ENCODE assay signal across 2 cellular contexts in the genomic region with DNA sequence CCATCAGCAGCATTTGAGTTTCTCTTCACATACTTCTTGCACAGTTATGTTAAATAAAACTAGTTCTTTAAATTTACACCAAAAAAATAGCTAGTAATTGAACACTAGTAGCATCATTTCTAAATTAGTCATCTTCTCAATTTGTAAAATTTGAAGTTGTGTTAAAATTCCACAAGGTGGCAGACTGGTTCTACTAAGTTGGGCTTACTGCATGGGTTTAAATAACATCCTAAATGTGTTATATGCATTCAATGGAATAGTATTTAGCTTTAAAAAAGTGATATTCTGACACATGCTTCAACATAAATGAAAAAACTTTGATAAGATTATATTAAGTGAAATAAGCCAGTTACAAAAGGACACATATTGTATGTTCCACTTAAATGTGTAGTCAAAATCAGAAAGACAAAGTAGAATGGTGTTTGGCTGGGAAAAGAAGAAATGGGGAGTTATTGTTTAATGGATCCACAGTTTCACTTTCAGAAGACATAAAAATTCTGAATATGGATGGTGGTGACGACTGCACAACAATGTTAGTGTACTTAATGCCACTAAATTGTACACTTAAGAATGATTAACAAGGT.
TF ChIP-seq lines count a peak whose summit lies in the region.

No MANE protein-coding gene starts in this region.

TF ChIP-seq in HCT116, 20 proteins besides CTCF, POLR2A, EP300 and RAD21:
- no peak for TF ChIP-seq POLR2AphosphoS5 (IDR thresholded peaks at IDR 0.05; ENCODE audit: low read depth, low read length)
- TF ChIP-seq, protein P1, sequence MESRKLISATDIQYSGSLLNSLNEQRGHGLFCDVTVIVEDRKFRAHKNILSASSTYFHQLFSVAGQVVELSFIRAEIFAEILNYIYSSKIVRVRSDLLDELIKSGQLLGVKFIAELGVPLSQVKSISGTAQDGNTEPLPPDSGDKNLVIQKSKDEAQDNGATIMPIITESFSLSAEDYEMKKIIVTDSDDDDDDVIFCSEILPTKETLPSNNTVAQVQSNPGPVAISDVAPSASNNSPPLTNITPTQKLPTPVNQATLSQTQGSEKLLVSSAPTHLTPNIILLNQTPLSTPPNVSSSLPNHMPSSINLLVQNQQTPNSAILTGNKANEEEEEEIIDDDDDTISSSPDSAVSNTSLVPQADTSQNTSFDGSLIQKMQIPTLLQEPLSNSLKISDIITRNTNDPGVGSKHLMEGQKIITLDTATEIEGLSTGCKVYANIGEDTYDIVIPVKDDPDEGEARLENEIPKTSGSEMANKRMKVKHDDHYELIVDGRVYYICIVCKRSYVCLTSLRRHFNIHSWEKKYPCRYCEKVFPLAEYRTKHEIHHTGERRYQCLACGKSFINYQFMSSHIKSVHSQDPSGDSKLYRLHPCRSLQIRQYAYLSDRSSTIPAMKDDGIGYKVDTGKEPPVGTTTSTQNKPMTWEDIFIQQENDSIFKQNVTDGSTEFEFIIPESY (IDR thresholded peaks at IDR 0.05; ENCODE audit: extremely low read depth, insufficient replicate concordance, low read length) = no peak
- no peak for TF ChIP-seq EZH2 (IDR thresholded peaks at IDR 0.05)
- no peak for TF ChIP-seq EZH2phosphoT487 (IDR thresholded peaks at IDR 0.05; ENCODE audit: borderline replicate concordance)
- TF ChIP-seq SP1 (IDR thresholded peaks at IDR 0.05; ENCODE audit: low read depth) = no peak
- no peak; the same call in 1 of the 2 replicates for TF ChIP-seq CEBPB (IDR thresholded peaks at IDR 0.05; ENCODE audit: low read depth)
- no peak for TF ChIP-seq JUND (IDR thresholded peaks at IDR 0.05)
- TF ChIP-seq, protein P2, sequence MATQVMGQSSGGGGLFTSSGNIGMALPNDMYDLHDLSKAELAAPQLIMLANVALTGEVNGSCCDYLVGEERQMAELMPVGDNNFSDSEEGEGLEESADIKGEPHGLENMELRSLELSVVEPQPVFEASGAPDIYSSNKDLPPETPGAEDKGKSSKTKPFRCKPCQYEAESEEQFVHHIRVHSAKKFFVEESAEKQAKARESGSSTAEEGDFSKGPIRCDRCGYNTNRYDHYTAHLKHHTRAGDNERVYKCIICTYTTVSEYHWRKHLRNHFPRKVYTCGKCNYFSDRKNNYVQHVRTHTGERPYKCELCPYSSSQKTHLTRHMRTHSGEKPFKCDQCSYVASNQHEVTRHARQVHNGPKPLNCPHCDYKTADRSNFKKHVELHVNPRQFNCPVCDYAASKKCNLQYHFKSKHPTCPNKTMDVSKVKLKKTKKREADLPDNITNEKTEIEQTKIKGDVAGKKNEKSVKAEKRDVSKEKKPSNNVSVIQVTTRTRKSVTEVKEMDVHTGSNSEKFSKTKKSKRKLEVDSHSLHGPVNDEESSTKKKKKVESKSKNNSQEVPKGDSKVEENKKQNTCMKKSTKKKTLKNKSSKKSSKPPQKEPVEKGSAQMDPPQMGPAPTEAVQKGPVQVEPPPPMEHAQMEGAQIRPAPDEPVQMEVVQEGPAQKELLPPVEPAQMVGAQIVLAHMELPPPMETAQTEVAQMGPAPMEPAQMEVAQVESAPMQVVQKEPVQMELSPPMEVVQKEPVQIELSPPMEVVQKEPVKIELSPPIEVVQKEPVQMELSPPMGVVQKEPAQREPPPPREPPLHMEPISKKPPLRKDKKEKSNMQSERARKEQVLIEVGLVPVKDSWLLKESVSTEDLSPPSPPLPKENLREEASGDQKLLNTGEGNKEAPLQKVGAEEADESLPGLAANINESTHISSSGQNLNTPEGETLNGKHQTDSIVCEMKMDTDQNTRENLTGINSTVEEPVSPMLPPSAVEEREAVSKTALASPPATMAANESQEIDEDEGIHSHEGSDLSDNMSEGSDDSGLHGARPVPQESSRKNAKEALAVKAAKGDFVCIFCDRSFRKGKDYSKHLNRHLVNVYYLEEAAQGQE (IDR thresholded peaks at IDR 0.05; ENCODE audit: low read depth) = no peak
- no peak for TF ChIP-seq CBX3 (IDR thresholded peaks at IDR 0.05; ENCODE audit: low read depth)
- TF ChIP-seq, protein P3, sequence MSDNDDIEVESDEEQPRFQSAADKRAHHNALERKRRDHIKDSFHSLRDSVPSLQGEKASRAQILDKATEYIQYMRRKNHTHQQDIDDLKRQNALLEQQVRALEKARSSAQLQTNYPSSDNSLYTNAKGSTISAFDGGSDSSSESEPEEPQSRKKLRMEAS (IDR thresholded peaks at IDR 0.05) = no peak
- no peak for TF ChIP-seq ELF1 (IDR thresholded peaks at IDR 0.05; ENCODE audit: borderline replicate concordance, low read depth)
- no peak for TF ChIP-seq ZNF274 (IDR thresholded peaks at IDR 0.05; ENCODE audit: low read depth, low read length)
- TF ChIP-seq, protein P4, sequence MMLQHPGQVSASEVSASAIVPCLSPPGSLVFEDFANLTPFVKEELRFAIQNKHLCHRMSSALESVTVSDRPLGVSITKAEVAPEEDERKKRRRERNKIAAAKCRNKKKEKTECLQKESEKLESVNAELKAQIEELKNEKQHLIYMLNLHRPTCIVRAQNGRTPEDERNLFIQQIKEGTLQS (IDR thresholded peaks at IDR 0.05) = no peak
- no peak for TF ChIP-seq FOSL1 (IDR thresholded peaks at IDR 0.05; ENCODE audit: low read depth)
- no peak for TF ChIP-seq SIN3A (IDR thresholded peaks at IDR 0.05; ENCODE audit: low read depth)
- TF ChIP-seq TCF7L2 (IDR thresholded peaks at IDR 0.05; ENCODE audit: borderline replicate concordance, extremely low read depth, insufficient read depth, insufficient read length) = no peak
- no peak for TF ChIP-seq YY1 (IDR thresholded peaks at IDR 0.05; ENCODE audit: extremely low read depth, insufficient replicate concordance, low read depth, low read length)
- no peak for TF ChIP-seq SRF (IDR thresholded peaks at IDR 0.05; ENCODE audit: low read depth)
TF ChIP-seq in HCT116: peak in this region for 0.

TF ChIP-seq in HepG2, 621 proteins besides CTCF, POLR2A, EP300 and RAD21:
- TF ChIP-seq SMC3 (IDR thresholded peaks at IDR 0.05; ENCODE audit: low read length) (peak; percentile 83), STAG1 (CRISPR knock-in tag; IDR thresholded peaks at IDR 0.05) (peak; percentile 94)
- TF ChIP-seq, protein P5, sequence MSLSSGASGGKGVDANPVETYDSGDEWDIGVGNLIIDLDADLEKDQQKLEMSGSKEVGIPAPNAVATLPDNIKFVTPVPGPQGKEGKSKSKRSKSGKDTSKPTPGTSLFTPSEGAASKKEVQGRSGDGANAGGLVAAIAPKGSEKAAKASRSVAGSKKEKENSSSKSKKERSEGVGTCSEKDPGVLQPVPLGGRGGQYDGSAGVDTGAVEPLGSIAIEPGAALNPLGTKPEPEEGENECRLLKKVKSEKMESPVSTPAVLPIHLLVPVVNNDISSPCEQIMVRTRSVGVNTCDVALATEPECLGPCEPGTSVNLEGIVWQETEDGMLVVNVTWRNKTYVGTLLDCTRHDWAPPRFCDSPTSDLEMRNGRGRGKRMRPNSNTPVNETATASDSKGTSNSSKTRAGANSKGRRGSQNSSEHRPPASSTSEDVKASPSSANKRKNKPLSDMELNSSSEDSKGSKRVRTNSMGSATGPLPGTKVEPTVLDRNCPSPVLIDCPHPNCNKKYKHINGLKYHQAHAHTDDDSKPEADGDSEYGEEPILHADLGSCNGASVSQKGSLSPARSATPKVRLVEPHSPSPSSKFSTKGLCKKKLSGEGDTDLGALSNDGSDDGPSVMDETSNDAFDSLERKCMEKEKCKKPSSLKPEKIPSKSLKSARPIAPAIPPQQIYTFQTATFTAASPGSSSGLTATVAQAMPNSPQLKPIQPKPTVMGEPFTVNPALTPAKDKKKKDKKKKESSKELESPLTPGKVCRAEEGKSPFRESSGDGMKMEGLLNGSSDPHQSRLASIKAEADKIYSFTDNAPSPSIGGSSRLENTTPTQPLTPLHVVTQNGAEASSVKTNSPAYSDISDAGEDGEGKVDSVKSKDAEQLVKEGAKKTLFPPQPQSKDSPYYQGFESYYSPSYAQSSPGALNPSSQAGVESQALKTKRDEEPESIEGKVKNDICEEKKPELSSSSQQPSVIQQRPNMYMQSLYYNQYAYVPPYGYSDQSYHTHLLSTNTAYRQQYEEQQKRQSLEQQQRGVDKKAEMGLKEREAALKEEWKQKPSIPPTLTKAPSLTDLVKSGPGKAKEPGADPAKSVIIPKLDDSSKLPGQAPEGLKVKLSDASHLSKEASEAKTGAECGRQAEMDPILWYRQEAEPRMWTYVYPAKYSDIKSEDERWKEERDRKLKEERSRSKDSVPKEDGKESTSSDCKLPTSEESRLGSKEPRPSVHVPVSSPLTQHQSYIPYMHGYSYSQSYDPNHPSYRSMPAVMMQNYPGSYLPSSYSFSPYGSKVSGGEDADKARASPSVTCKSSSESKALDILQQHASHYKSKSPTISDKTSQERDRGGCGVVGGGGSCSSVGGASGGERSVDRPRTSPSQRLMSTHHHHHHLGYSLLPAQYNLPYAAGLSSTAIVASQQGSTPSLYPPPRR (CRISPR knock-in tag; IDR thresholded peaks at IDR 0.05; ENCODE audit: borderline replicate concordance) = no peak
